In the genomic region with DNA sequence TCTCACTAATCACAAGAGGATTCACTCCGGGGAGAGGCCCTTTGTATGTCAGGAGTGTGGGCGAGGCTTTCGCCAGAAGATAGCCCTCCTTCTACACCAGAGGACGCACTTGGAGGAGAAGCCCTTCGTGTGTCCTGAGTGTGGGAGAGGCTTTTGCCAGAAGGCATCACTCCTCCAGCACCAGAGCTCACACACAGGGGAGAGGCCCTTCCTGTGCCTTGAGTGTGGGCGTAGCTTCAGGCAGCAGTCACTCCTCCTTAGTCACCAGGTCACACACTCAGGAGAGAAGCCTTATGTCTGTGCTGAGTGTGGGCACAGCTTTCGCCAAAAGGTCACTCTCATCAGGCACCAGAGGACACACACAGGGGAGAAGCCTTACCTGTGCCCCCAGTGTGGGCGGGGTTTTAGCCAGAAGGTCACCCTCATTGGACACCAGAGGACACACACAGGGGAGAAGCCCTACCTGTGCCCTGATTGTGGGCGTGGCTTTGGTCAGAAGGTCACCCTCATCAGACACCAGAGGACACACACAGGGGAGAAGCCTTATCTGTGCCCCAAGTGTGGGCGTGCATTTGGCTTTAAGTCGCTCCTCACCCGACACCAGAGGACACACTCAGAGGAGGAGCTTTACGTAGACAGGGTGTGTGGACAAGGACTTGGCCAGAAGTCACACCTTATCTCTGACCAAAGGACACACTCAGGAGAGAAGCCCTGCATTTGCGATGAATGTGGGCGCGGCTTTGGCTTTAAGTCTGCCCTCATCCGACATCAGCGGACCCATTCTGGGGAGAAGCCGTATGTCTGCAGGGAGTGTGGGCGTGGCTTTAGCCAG, we compare ENCODE assay signal across 20 cellular contexts. TPM values are rescaled to one million over a fixed set of nuclear protein-coding genes. Genes with fewer than 3 reads are reported as not detected.
DNase-seq lines count a peak whose midpoint lies in the region; ATAC-seq and TF ChIP-seq lines count a peak whose summit lies in the region.
"Had no signal": no experiment of that assay in that cellular context is flagged by ENCODE, and none has a peak within 500 bp of the region (broad histone marks: within the 10 kb centered on the region; RNA-seq: fewer than 3 reads in every experiment).

No MANE protein-coding gene starts in this region.

- H3K4me2 ChIP-seq in GM23248 (ENCODE audit: unreplicated experiment) (no peak overlapping the region), osteoblast (ENCODE audit: insufficient read depth, low read length) (no peak overlapping the region)
- H3K4me2 ChIP-seq: BLaER1 had no signal

- no peaks in the 10 kb centered on the region for H3K9me3 Mint-ChIP-seq in T-helper 2 cell treated with Interferon-gamma antibody and Interleukin-4, amounts not matched to agents 5 μg/mL and 100 μg/mL, for 36 hours
- H3K9me3 Mint-ChIP-seq in activated T-helper 17 cell treated with anti-CD3 and anti-CD28 coated beads, Interleukin-2, amount 50 U/mL, for 72 hours: no peaks in the 10 kb centered on the region
- H3K9me3 Mint-ChIP-seq in endodermal cell: no peaks in the 10 kb centered on the region

- H3K4me3 Mint-ChIP-seq in T-helper 2 cell treated with Interferon-gamma antibody and Interleukin-4, amounts not matched to agents 5 μg/mL and 100 μg/mL, for 36 hours: no peak overlapping the region
- H3K4me3 Mint-ChIP-seq in activated T-helper 17 cell treated with anti-CD3 and anti-CD28 coated beads, Interleukin-2, amount 50 U/mL, for 72 hours: no peak overlapping the region
- no peak overlapping the region for H3K4me3 Mint-ChIP-seq in endodermal cell

- 94 to 97% methylated on average over 20 of the region's 20 CpGs for WGBS in GM23248 (ENCODE audit: low coverage in 1 of 2, low lambda C conversion rate in 2 of 2, missing lambda C conversion rate in 2 of 2), 2 experiments
- 88 to 95% methylated on average over 12 to 20 of the region's 20 CpGs for WGBS in endodermal cell (ENCODE audit: insufficient coverage in 1 of 2, insufficient read length in 1 of 2), 2 experiments
- 96% methylated on average over 20 of the region's 20 CpGs for WGBS in prostate gland

- H4K20me1 ChIP-seq in GM23248 (ENCODE audit: insufficient read depth): no peaks in the 10 kb centered on the region
- no peaks in the 10 kb centered on the region for H4K20me1 ChIP-seq in osteoblast (ENCODE audit: insufficient read depth, low read length)
- H4K20me1 ChIP-seq: BLaER1 had no signal

- no peaks in the 10 kb centered on the region for H3K27me3 Mint-ChIP-seq in T-helper 2 cell treated with Interferon-gamma antibody and Interleukin-4, amounts not matched to agents 5 μg/mL and 100 μg/mL, for 36 hours (ENCODE audit: low read depth)
- H3K27me3 Mint-ChIP-seq in activated T-helper 17 cell treated with anti-CD3 and anti-CD28 coated beads, Interleukin-2, amount 50 U/mL, for 72 hours: no peaks in the 10 kb centered on the region
- no peaks in the 10 kb centered on the region for H3K27me3 Mint-ChIP-seq in endodermal cell (ENCODE audit: insufficient read depth)

- H2AFZ ChIP-seq in GM23248: no peak overlapping the region
- no peak overlapping the region for H2AFZ ChIP-seq in osteoblast (ENCODE audit: low read length)

- no peaks in the 10 kb centered on the region for H3K4me1 Mint-ChIP-seq in T-helper 2 cell treated with Interferon-gamma antibody and Interleukin-4, amounts not matched to agents 5 μg/mL and 100 μg/mL, for 36 hours (ENCODE audit: low read depth)
- no peaks in the 10 kb centered on the region for H3K4me1 Mint-ChIP-seq in activated T-helper 17 cell treated with anti-CD3 and anti-CD28 coated beads, Interleukin-2, amount 50 U/mL, for 72 hours
- peaks cover 10% of the 10 kb centered on the region for H3K4me1 Mint-ChIP-seq in endodermal cell

- ATAC-seq in activated T-helper 17 cell treated with anti-CD3 and anti-CD28 coated beads, Interleukin-2, amount 50 U/mL, for 72 hours (replicated peaks): peak; percentile 72

- no peaks in the 10 kb centered on the region for H3F3A ChIP-seq in GM23248 (ENCODE audit: insufficient read depth)

- no peaks in the 10 kb centered on the region for H3K79me2 ChIP-seq in GM23248 (ENCODE audit: insufficient read depth)
- H3K79me2 ChIP-seq in osteoblast (ENCODE audit: insufficient read depth, low read length): no peaks in the 10 kb centered on the region

- no peaks in the 10 kb centered on the region for H3K36me3 ChIP-seq in GM23248 (ENCODE audit: low read depth)
- peaks cover 9% of the 10 kb centered on the region for H3K36me3 ChIP-seq in endodermal cell (ENCODE audit: control insufficient read depth, insufficient read depth, low read length)
- H3K36me3 ChIP-seq in prostate gland: no peaks in the 10 kb centered on the region
- H3K36me3 ChIP-seq in osteoblast (ENCODE audit: insufficient read depth, low read length): no peaks in the 10 kb centered on the region

- in situ Hi-C loops in GM23248 (cut with MboI): no loop called here

- no peak overlapping the region for H3K27ac Mint-ChIP-seq in T-helper 2 cell treated with Interferon-gamma antibody and Interleukin-4, amounts not matched to agents 5 μg/mL and 100 μg/mL, for 36 hours
- no peak overlapping the region for H3K27ac Mint-ChIP-seq in activated T-helper 17 cell treated with anti-CD3 and anti-CD28 coated beads, Interleukin-2, amount 50 U/mL, for 72 hours
- H3K27ac Mint-ChIP-seq in endodermal cell: no peak overlapping the region

- no peak overlapping the region for H3K4me3 ChIP-seq in GM23248
- H3K4me3 ChIP-seq in endodermal cell (ENCODE audit: low read length): no peak overlapping the region
- no peak overlapping the region for H3K4me3 ChIP-seq in prostate gland
- no peak overlapping the region for H3K4me3 ChIP-seq in osteoblast (ENCODE audit: insufficient read depth, low read length)
- H3K4me3 ChIP-seq: BLaER1 had no signal

- H3K9me3 ChIP-seq in GM23248 (ENCODE audit: low read depth) (no peaks in the 10 kb centered on the region), endodermal cell (ENCODE audit: control insufficient read depth, low read length) (peaks cover 5% of the 10 kb centered on the region), prostate gland (no peaks in the 10 kb centered on the region), osteoblast (ENCODE audit: low read depth, low read length) (no peaks in the 10 kb centered on the region)
- H3K9me3 ChIP-seq: BLaER1 had no signal

- H3K4me1 ChIP-seq in GM23248 (ENCODE audit: insufficient read depth) (no peaks in the 10 kb centered on the region), endodermal cell (ENCODE audit: control insufficient read depth, insufficient read depth, low read length) (no peaks in the 10 kb centered on the region), prostate gland (replicated peaks) (no peaks in the 10 kb centered on the region), osteoblast (ENCODE audit: insufficient read depth, low read length) (no peaks in the 10 kb centered on the region)
- H3K4me1 ChIP-seq: BLaER1 had no signal

- peak; percentile 12 for DNase-seq in T-helper 2 cell treated with Interferon-gamma antibody and Interleukin-4, amounts not matched to agents 5 μg/mL and 100 μg/mL, for 36 hours (ENCODE audit: low spot score)
- no peak for DNase-seq in T-helper 2 cell
- peak; percentile 4 for DNase-seq in GM23248
- DNase-seq in inferior parietal cortex (ENCODE audit: extremely low spot score): peak; percentile 13
- DNase-seq in endodermal cell: no peak
- no peak for DNase-seq in prostate gland (ENCODE audit: low spot score)
- no peak for DNase-seq in osteoblast (ENCODE audit: insufficient read length, low spot score, missing footprints)
- DNase-seq: 8988T, DMS 273 treated with DMSO at 0.1 percent for 48 hours, H7, NCI-H1048, NCI-H187, NCI-H2171, NCI-H774, SHP77 had no signal

- H3K9ac ChIP-seq in GM23248 (no peak overlapping the region), endodermal cell (ENCODE audit: extremely low read depth, low read length, poor library complexity, severe bottlenecking) (no peak overlapping the region)
- H3K9ac ChIP-seq: BLaER1 had no signal

- H3K27ac ChIP-seq in GM23248 (no peak overlapping the region), endodermal cell (ENCODE audit: low read depth, low read length) (no peak overlapping the region), prostate gland (no peak overlapping the region), osteoblast (ENCODE audit: low read depth, low read length) (no peak overlapping the region)
- H3K27ac ChIP-seq: BLaER1 had no signal

- TF ChIP-seq CTCF in endodermal cell (conservative IDR thresholded peaks at IDR 0.05): no peak
- no peak for TF ChIP-seq CTCF in prostate gland (IDR thresholded peaks at IDR 0.05)
- no peak for TF ChIP-seq CTCF in osteoblast (IDR thresholded peaks at IDR 0.05; ENCODE audit: extremely low read depth, low read depth, low read length)

- no peak for TF ChIP-seq POLR2A in prostate gland (IDR thresholded peaks at IDR 0.05)

- H3K9me2 ChIP-seq in GM23248 (ENCODE audit: insufficient read depth): no peaks in the 10 kb centered on the region

- peaks cover 9% of the 10 kb centered on the region for H3K36me3 Mint-ChIP-seq in T-helper 2 cell treated with Interferon-gamma antibody and Interleukin-4, amounts not matched to agents 5 μg/mL and 100 μg/mL, for 36 hours (ENCODE audit: low read depth)
- H3K36me3 Mint-ChIP-seq in activated T-helper 17 cell treated with anti-CD3 and anti-CD28 coated beads, Interleukin-2, amount 50 U/mL, for 72 hours (ENCODE audit: low read depth): peaks cover 34% of the 10 kb centered on the region
- peaks cover 24% of the 10 kb centered on the region for H3K36me3 Mint-ChIP-seq in endodermal cell (ENCODE audit: low read depth)

- no peaks in the 10 kb centered on the region for H3K27me3 ChIP-seq in GM23248 (replicated peaks; ENCODE audit: insufficient read depth)
- H3K27me3 ChIP-seq in endodermal cell (ENCODE audit: control insufficient read depth, insufficient read depth, low read length, poor library complexity, severe bottlenecking): no peaks in the 10 kb centered on the region
- no peaks in the 10 kb centered on the region for H3K27me3 ChIP-seq in prostate gland (replicated peaks; ENCODE audit: insufficient read depth)
- H3K27me3 ChIP-seq in osteoblast (ENCODE audit: insufficient read depth, low read length): no peaks in the 10 kb centered on the region
- H3K27me3 ChIP-seq: BLaER1 had no signal

- intact Hi-C loops in prostate gland (cut with DNase I): no loop called here

RNA-seq across cellular contexts. Expression of gene NUTM2F, which starts 27.8 kb away (rescaled TPM):
- not detected in 2 replicates for total RNA-seq in GM23248 (2014; rRNA removed; shearing (Covaris generic))
- polyA plus RNA-seq in GM23248 (2016; fragmentation: Nextera tagmentation; extraction: Ambion mirVana): not detected in 2 replicates
- total RNA-seq in activated T-helper 17 cell treated with anti-CD3 and anti-CD28 coated beads, Interleukin-2, amount 50 U/mL, for 72 hours: not detected
- total RNA-seq in endodermal cell (not detected), prostate gland (under 1 TPM in 1 of 2 donors, not detected in 1; 0.40 TPM), osteoblast (not detected in 2 replicates)
- polyA plus RNA-seq in endodermal cell (2013, experiment 1 of 2): 0.14 TPM
- polyA plus RNA-seq in endodermal cell (2013, experiment 2 of 2): not detected
- total RNA-seq: Daoy, HT1080, NCI-H460 had no signal

RNA-seq across cellular contexts. Expression of gene ZNF169, which starts 41.6 kb away (rescaled TPM):
- 0.54 and 1.8 TPM in 2 replicates for total RNA-seq in GM23248 (2014; rRNA removed; shearing (Covaris generic))
- polyA plus RNA-seq in GM23248 (2016; fragmentation: Nextera tagmentation; extraction: Ambion mirVana): 1.4 and 2.2 TPM in 2 replicates
- total RNA-seq in activated T-helper 17 cell treated with anti-CD3 and anti-CD28 coated beads, Interleukin-2, amount 50 U/mL, for 72 hours: 1 to 10 TPM; 6.6 to 6.9 TPM
- 1 to 10 TPM; 7.7 to 7.8 TPM for total RNA-seq in endodermal cell
- polyA plus RNA-seq in endodermal cell (2013, experiment 1 of 2): 4.2 TPM
- 5.8 TPM for polyA plus RNA-seq in endodermal cell (2013, experiment 2 of 2)
- total RNA-seq in prostate gland: 10 to 100 TPM in 1 of 2 donors, 1 to 10 TPM in 1; 6.0 to 21.2 TPM
- total RNA-seq in osteoblast: 4.0 and 5.9 TPM in 2 replicates

Comparison
In these comparisons a context has a peak if more than half of its experiments do, and no peak if none do; other contexts are left out.
1. DNase-seq: peak in T-helper 2 cell treated with Interferon-gamma antibody and Interleukin-4, amounts not matched to agents 5 μg/mL and 100 μg/mL, for 36 hours (single experiment), GM23248 (single experiment) and inferior parietal cortex (single experiment); none in T-helper 2 cell (0 of 5), endodermal cell (single experiment), prostate gland (single experiment) and osteoblast (single experiment).